In genomic region chr10:71234970-71235681, GRCh38 we compare ENCODE assay signal across 1 cellular context.
TF ChIP-seq lines count a peak whose summit lies in the region.

No MANE protein-coding gene starts in this region.

TF ChIP-seq in HEK293, 187 proteins besides CTCF, POLR2A, EP300 and RAD21 (continued from another document):
- peak; percentile 62; the same call in 1 of the 2 replicates for TF ChIP-seq ZBTB17 (tag by site-specific recombination; IDR thresholded peaks at IDR 0.05)
- TF ChIP-seq IKZF3 (tag by site-specific recombination; IDR thresholded peaks at IDR 0.05), result peak; percentile 28; the same call in 1 of the 2 replicates
- 0 out of 2 replicates have a peak, but pooled peaks have one; percentile 27 for TF ChIP-seq ZBTB48 (tag by site-specific recombination; IDR thresholded peaks at IDR 0.05)
- TF ChIP-seq ZNF830 (tag by site-specific recombination; IDR thresholded peaks at IDR 0.05; ENCODE audit: low read depth), result no peak
- no peak for TF ChIP-seq ZBTB49 (tag by site-specific recombination; IDR thresholded peaks at IDR 0.05; ENCODE audit: low read depth)
- TF ChIP-seq, protein P1, sequence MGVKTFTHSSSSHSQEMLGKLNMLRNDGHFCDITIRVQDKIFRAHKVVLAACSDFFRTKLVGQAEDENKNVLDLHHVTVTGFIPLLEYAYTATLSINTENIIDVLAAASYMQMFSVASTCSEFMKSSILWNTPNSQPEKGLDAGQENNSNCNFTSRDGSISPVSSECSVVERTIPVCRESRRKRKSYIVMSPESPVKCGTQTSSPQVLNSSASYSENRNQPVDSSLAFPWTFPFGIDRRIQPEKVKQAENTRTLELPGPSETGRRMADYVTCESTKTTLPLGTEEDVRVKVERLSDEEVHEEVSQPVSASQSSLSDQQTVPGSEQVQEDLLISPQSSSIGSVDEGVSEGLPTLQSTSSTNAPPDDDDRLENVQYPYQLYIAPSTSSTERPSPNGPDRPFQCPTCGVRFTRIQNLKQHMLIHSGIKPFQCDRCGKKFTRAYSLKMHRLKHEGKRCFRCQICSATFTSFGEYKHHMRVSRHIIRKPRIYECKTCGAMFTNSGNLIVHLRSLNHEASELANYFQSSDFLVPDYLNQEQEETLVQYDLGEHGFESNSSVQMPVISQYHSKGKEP (tag by site-specific recombination; IDR thresholded peaks at IDR 0.05), result peak; percentile 73
- TF ChIP-seq ZXDB (tag by site-specific recombination; IDR thresholded peaks at IDR 0.05), result no peak
- TF ChIP-seq GLIS1 (tag by site-specific recombination; IDR thresholded peaks at IDR 0.05), result peak; percentile 72
- TF ChIP-seq, protein P2, sequence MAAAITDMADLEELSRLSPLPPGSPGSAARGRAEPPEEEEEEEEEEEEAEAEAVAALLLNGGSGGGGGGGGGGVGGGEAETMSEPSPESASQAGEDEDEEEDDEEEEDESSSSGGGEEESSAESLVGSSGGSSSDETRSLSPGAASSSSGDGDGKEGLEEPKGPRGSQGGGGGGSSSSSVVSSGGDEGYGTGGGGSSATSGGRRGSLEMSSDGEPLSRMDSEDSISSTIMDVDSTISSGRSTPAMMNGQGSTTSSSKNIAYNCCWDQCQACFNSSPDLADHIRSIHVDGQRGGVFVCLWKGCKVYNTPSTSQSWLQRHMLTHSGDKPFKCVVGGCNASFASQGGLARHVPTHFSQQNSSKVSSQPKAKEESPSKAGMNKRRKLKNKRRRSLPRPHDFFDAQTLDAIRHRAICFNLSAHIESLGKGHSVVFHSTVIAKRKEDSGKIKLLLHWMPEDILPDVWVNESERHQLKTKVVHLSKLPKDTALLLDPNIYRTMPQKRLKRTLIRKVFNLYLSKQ (tag by site-specific recombination; IDR thresholded peaks at IDR 0.05; ENCODE audit: borderline replicate concordance), result no peak
- peak; percentile 32; the same call in 1 of the 2 replicates for TF ChIP-seq OSR2 (tag by site-specific recombination; IDR thresholded peaks at IDR 0.05)
- TF ChIP-seq ZNF792 (tag by site-specific recombination; IDR thresholded peaks at IDR 0.05), result no peak
- 0 out of 2 replicates have a peak, but pooled peaks have one; percentile 17 for TF ChIP-seq PATZ1 (tag by site-specific recombination; IDR thresholded peaks at IDR 0.05)
- TF ChIP-seq GLIS2 (tag by site-specific recombination; IDR thresholded peaks at IDR 0.05), result peak; percentile 62
- TF ChIP-seq ZNF660 (tag by site-specific recombination; IDR thresholded peaks at IDR 0.05), result no peak
- no peak for TF ChIP-seq ZNF521 (tag by site-specific recombination; IDR thresholded peaks at IDR 0.05)
- TF ChIP-seq SP2 (tag by site-specific recombination; IDR thresholded peaks at IDR 0.05), result 0 out of 2 replicates have a peak, but pooled peaks have one; percentile 26
- no peak for TF ChIP-seq ZNF530 (tag by site-specific recombination; IDR thresholded peaks at IDR 0.05; ENCODE audit: low read depth)
- TF ChIP-seq EGR2 (tag by site-specific recombination; IDR thresholded peaks at IDR 0.05; ENCODE audit: low read depth), result peak; percentile 54
- TF ChIP-seq HOXA7 (CRISPR knock-in tag; IDR thresholded peaks at IDR 0.05; ENCODE audit: borderline replicate concordance), result no peak
- peak; percentile 71 for TF ChIP-seq PRDM10 (tag by site-specific recombination; IDR thresholded peaks at IDR 0.05)
- TF ChIP-seq, protein P3, sequence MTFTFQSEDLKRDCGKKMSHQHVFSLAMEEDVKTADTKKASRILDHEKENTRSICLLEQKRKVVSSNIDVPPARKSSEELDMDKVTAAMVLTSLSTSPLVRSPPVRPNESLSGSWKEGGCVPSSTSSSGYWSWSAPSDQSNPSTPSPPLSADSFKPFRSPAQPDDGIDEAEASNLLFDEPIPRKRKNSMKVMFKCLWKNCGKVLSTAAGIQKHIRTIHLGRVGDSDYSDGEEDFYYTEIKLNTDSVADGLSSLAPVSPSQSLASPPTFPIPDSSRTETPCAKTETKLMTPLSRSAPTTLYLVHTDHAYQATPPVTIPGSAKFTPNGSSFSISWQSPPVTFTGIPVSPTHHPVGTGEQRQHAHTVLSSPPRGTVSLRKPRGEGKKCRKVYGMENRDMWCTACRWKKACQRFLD (tag by site-specific recombination; IDR thresholded peaks at IDR 0.05), result no peak
- TF ChIP-seq ZNF341 (tag by site-specific recombination; IDR thresholded peaks at IDR 0.05; ENCODE audit: low read depth), result no peak
